ENCODE assay signal across 1 cellular context in genomic region chr19:40284501-40285352, GRCh38.
A peak's percentile ranks its signal among the peaks of the same experiment; 100 is the strongest.
TF ChIP-seq lines count a peak whose summit lies in the region.

AKT2 (minus strand) TSS chr19:40285345; CDS start chr19:40265267, 20,078 bp downstream.

TF ChIP-seq in HEK293, 187 proteins besides CTCF, POLR2A, EP300 and RAD21 (continued from another document):
- TF ChIP-seq ATF2 (tag by site-specific recombination; IDR thresholded peaks at IDR 0.05; ENCODE audit: low read depth) (no peak), ZNF121 (tag by site-specific recombination; IDR thresholded peaks at IDR 0.05) (peak; percentile 11; the same call in 1 of the 2 replicates), ZBTB21 (tag by site-specific recombination; IDR thresholded peaks at IDR 0.05) (peak; percentile 69), ZNF169 (tag by site-specific recombination; IDR thresholded peaks at IDR 0.05) (no peak), ZSCAN18 (tag by site-specific recombination; IDR thresholded peaks at IDR 0.05) (peak; percentile 89; the same call in 1 of the 2 replicates), ZNF510 (tag by site-specific recombination; IDR thresholded peaks at IDR 0.05; ENCODE audit: insufficient replicate concordance) (no peak), ZEB2 (tag by site-specific recombination; IDR thresholded peaks at IDR 0.05) (peak; percentile 68), ZFP69B (tag by site-specific recombination; IDR thresholded peaks at IDR 0.05) (peak; percentile 85), PRDM10 (tag by site-specific recombination; IDR thresholded peaks at IDR 0.05) (peak; percentile 100), ZNF623 (tag by site-specific recombination; IDR thresholded peaks at IDR 0.05) (peak; percentile 8; the same call in 1 of the 2 replicates), ZNF394 (tag by site-specific recombination; IDR thresholded peaks at IDR 0.05; ENCODE audit: borderline replicate concordance) (no peak), ZBTB6 (tag by site-specific recombination; IDR thresholded peaks at IDR 0.05) (peak; percentile 71; the same call in 1 of the 2 replicates), KLF8 (tag by site-specific recombination; IDR thresholded peaks at IDR 0.05) (peak; percentile 83; the same call in 1 of the 2 replicates), ZNF777 (tag by site-specific recombination; IDR thresholded peaks at IDR 0.05; ENCODE audit: borderline replicate concordance) (0 out of 2 replicates have a peak, but pooled peaks have one; percentile 14), ZNF558 (tag by site-specific recombination; IDR thresholded peaks at IDR 0.05) (no peak), ZNF24 (tag by site-specific recombination; IDR thresholded peaks at IDR 0.05) (peak; percentile 43; the same call in 1 of the 2 replicates)
